ENCODE assay signal across 1 cellular context in the genomic region with DNA sequence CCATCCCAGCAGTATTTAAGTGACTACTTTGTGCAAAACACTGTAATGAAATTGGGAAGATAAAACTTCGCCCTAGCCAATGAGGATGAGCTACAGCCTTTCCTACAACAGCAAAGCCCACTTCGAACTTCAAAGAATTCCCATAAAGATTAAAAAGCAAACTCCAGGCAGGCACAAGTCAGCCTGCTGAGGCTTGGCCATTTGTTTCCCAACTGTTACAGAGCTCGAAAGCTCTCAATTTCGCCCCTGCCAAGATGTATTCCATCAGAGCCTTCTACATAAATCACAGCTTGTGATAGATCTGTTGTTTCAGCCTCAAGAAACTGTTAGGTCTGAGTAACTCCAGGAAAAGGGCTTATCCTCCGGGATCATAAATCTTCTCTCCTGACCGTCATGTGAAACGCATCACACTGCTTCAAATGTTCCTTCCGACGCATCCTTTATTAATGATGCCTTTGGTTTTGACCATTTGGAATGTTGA.
TF ChIP-seq lines count a peak whose summit lies in the region.

No MANE protein-coding gene starts in this region.

TF ChIP-seq in HEK293, 187 proteins besides CTCF, POLR2A, EP300 and RAD21 (continued from another document and continues in another):
- TF ChIP-seq, protein P1, sequence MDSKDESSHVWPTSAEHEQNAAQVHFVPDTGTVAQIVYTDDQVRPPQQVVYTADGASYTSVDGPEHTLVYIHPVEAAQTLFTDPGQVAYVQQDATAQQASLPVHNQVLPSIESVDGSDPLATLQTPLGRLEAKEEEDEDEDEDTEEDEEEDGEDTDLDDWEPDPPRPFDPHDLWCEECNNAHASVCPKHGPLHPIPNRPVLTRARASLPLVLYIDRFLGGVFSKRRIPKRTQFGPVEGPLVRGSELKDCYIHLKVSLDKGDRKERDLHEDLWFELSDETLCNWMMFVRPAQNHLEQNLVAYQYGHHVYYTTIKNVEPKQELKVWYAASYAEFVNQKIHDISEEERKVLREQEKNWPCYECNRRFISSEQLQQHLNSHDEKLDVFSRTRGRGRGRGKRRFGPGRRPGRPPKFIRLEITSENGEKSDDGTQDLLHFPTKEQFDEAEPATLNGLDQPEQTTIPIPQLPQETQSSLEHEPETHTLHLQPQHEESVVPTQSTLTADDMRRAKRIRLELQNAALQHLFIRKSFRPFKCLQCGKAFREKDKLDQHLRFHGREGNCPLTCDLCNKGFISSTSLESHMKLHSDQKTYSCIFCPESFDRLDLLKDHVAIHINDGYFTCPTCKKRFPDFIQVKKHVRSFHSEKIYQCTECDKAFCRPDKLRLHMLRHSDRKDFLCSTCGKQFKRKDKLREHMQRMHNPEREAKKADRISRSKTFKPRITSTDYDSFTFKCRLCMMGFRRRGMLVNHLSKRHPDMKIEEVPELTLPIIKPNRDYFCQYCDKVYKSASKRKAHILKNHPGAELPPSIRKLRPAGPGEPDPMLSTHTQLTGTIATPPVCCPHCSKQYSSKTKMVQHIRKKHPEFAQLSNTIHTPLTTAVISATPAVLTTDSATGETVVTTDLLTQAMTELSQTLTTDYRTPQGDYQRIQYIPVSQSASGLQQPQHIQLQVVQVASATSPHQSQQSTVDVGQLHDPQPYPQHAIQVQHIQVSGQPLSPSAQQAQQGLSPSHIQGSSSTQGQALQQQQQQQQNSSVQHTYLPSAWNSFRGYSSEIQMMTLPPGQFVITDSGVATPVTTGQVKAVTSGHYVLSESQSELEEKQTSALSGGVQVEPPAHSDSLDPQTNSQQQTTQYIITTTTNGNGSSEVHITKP (tag by site-specific recombination; IDR thresholded peaks at IDR 0.05), result no peak; the same call in 1 of the 2 replicates
- TF ChIP-seq PRDM1 (tag by site-specific recombination; IDR thresholded peaks at IDR 0.05) (no peak), ZNF558 (tag by site-specific recombination; IDR thresholded peaks at IDR 0.05) (no peak), ZNF280D (tag by site-specific recombination; IDR thresholded peaks at IDR 0.05) (no peak), ZNF843 (tag by site-specific recombination; IDR thresholded peaks at IDR 0.05) (0 out of 2 replicates have a peak, but pooled peaks have one; percentile 19), ZNF121 (tag by site-specific recombination; IDR thresholded peaks at IDR 0.05) (no peak), YY1 (tag by site-specific recombination; IDR thresholded peaks at IDR 0.05) (no peak), ZNF777 (tag by site-specific recombination; IDR thresholded peaks at IDR 0.05; ENCODE audit: borderline replicate concordance) (no peak), BCL6B (tag by site-specific recombination; IDR thresholded peaks at IDR 0.05) (peak; percentile 80), ZNF114 (tag by site-specific recombination; IDR thresholded peaks at IDR 0.05) (no peak), ZNF521 (tag by site-specific recombination; IDR thresholded peaks at IDR 0.05) (no peak), HOXA7 (CRISPR knock-in tag; IDR thresholded peaks at IDR 0.05; ENCODE audit: borderline replicate concordance) (no peak), ZNF16 (tag by site-specific recombination; IDR thresholded peaks at IDR 0.05; ENCODE audit: low read depth) (no peak), ZBTB8A (tag by site-specific recombination; IDR thresholded peaks at IDR 0.05) (no peak), KLF9 (tag by site-specific recombination; IDR thresholded peaks at IDR 0.05; ENCODE audit: low read depth) (no peak), TCF7L2 (IDR thresholded peaks at IDR 0.05; ENCODE audit: borderline replicate concordance, low read depth, low read length) (peak; percentile 88; the same call in 1 of the 2 replicates), ZNF658 (tag by site-specific recombination; IDR thresholded peaks at IDR 0.05) (no peak), SETDB1 (IDR thresholded peaks at IDR 0.05; ENCODE audit: insufficient read length, low read length) (no peak), ZNF366 (tag by site-specific recombination; conservative IDR thresholded peaks at IDR 0.05) (no peak), ZNF157 (tag by site-specific recombination; IDR thresholded peaks at IDR 0.05) (no peak), REST (tag by site-specific recombination; IDR thresholded peaks at IDR 0.05) (no peak), ZNF677 (tag by site-specific recombination; IDR thresholded peaks at IDR 0.05) (no peak), MYNN (tag by site-specific recombination; IDR thresholded peaks at IDR 0.05; ENCODE audit: borderline replicate concordance) (no peak), ZNF266 (tag by site-specific recombination; IDR thresholded peaks at IDR 0.05; ENCODE audit: low read depth) (no peak), HOXC10 (CRISPR knock-in tag; IDR thresholded peaks at IDR 0.05) (no peak), MZF1 (tag by site-specific recombination; IDR thresholded peaks at IDR 0.05; ENCODE audit: borderline replicate concordance) (no peak), ZNF544 (tag by site-specific recombination; IDR thresholded peaks at IDR 0.05) (no peak), ZSCAN4 (tag by site-specific recombination; IDR thresholded peaks at IDR 0.05) (no peak)
- TF ChIP-seq, protein P2, sequence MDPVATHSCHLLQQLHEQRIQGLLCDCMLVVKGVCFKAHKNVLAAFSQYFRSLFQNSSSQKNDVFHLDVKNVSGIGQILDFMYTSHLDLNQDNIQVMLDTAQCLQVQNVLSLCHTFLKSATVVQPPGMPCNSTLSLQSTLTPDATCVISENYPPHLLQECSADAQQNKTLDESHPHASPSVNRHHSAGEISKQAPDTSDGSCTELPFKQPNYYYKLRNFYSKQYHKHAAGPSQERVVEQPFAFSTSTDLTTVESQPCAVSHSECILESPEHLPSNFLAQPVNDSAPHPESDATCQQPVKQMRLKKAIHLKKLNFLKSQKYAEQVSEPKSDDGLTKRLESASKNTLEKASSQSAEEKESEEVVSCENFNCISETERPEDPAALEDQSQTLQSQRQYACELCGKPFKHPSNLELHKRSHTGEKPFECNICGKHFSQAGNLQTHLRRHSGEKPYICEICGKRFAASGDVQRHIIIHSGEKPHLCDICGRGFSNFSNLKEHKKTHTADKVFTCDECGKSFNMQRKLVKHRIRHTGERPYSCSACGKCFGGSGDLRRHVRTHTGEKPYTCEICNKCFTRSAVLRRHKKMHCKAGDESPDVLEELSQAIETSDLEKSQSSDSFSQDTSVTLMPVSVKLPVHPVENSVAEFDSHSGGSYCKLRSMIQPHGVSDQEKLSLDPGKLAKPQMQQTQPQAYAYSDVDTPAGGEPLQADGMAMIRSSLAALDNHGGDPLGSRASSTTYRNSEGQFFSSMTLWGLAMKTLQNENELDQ (tag by site-specific recombination; IDR thresholded peaks at IDR 0.05; ENCODE audit: low read depth), result no peak
- TF ChIP-seq, protein P3, sequence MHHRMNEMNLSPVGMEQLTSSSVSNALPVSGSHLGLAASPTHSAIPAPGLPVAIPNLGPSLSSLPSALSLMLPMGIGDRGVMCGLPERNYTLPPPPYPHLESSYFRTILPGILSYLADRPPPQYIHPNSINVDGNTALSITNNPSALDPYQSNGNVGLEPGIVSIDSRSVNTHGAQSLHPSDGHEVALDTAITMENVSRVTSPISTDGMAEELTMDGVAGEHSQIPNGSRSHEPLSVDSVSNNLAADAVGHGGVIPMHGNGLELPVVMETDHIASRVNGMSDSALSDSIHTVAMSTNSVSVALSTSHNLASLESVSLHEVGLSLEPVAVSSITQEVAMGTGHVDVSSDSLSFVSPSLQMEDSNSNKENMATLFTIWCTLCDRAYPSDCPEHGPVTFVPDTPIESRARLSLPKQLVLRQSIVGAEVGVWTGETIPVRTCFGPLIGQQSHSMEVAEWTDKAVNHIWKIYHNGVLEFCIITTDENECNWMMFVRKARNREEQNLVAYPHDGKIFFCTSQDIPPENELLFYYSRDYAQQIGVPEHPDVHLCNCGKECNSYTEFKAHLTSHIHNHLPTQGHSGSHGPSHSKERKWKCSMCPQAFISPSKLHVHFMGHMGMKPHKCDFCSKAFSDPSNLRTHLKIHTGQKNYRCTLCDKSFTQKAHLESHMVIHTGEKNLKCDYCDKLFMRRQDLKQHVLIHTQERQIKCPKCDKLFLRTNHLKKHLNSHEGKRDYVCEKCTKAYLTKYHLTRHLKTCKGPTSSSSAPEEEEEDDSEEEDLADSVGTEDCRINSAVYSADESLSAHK (tag by site-specific recombination; IDR thresholded peaks at IDR 0.05), result peak; percentile 63; the same call in 1 of the 2 replicates
- TF ChIP-seq, protein P4, sequence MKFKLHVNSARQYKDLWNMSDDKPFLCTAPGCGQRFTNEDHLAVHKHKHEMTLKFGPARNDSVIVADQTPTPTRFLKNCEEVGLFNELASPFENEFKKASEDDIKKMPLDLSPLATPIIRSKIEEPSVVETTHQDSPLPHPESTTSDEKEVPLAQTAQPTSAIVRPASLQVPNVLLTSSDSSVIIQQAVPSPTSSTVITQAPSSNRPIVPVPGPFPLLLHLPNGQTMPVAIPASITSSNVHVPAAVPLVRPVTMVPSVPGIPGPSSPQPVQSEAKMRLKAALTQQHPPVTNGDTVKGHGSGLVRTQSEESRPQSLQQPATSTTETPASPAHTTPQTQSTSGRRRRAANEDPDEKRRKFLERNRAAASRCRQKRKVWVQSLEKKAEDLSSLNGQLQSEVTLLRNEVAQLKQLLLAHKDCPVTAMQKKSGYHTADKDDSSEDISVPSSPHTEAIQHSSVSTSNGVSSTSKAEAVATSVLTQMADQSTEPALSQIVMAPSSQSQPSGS (tag by site-specific recombination; IDR thresholded peaks at IDR 0.05; ENCODE audit: low read depth), result no peak
- TF ChIP-seq, protein P5, sequence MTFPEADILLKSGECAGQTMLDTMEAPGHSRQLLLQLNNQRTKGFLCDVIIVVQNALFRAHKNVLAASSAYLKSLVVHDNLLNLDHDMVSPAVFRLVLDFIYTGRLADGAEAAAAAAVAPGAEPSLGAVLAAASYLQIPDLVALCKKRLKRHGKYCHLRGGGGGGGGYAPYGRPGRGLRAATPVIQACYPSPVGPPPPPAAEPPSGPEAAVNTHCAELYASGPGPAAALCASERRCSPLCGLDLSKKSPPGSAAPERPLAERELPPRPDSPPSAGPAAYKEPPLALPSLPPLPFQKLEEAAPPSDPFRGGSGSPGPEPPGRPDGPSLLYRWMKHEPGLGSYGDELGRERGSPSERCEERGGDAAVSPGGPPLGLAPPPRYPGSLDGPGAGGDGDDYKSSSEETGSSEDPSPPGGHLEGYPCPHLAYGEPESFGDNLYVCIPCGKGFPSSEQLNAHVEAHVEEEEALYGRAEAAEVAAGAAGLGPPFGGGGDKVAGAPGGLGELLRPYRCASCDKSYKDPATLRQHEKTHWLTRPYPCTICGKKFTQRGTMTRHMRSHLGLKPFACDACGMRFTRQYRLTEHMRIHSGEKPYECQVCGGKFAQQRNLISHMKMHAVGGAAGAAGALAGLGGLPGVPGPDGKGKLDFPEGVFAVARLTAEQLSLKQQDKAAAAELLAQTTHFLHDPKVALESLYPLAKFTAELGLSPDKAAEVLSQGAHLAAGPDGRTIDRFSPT (tag by site-specific recombination; IDR thresholded peaks at IDR 0.05), result no peak
